ENCODE assay signal across 16 cellular contexts in the genomic region with DNA sequence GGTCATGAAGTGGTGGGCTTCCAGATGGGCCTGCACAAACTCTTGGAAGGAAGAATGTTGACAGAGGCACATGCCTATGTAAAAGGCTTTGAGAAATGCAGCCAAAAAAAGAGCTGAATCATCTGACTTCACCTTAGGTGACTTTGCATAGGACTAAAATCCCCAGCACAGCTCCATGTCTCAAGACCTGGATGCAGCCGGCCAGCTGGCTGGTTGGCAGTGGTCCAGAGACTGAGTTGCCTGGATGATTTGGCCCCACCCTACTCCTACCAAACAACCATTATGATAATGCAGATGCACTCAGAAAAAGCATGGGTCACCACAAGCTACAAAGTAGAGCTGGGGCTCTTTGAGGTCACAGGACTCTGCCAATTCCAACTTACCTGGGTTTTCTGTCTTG.
DNase-seq lines count a peak whose midpoint lies in the region; ATAC-seq and TF ChIP-seq lines count a peak whose summit lies in the region.
"Had no signal": no experiment of that assay in that cellular context is flagged by ENCODE, and none has a peak within 500 bp of the region (broad histone marks: within the 10 kb centered on the region; RNA-seq: fewer than 3 reads in every experiment).

No MANE protein-coding gene starts in this region.

- H3K4me3 ChIP-seq in breast epithelium, result no peak overlapping the region
- H3K4me3 ChIP-seq in left ventricle myocardium inferior, result no peak overlapping the region
- no peak overlapping the region for H3K4me3 ChIP-seq in Caco-2 (ENCODE audit: low read depth, low read length)

- TF ChIP-seq CTCF in MCF 10A (IDR thresholded peaks at IDR 0.05; ENCODE audit: unreplicated experiment) (no peak), breast epithelium (IDR thresholded peaks at IDR 0.05) (no peak), left ventricle myocardium inferior (IDR thresholded peaks at IDR 0.05; ENCODE audit: borderline replicate concordance) (no peak), chondrocyte (IDR thresholded peaks at IDR 0.05) (no peak), Caco-2 (IDR thresholded peaks at IDR 0.05; ENCODE audit: insufficient read depth in 1 of 2, low read depth in 1 of 2, low read length in 1 of 2, severe bottlenecking in 1 of 2, unreplicated experiment in 1 of 2) (no peak)

- DNase-seq in MCF 10A (ENCODE audit: unreplicated experiment) (peak; percentile 75), breast epithelium (ENCODE audit: low spot score in 2 of 2) (no peak), amniotic epithelial cell (ENCODE audit: low read depth) (peak; percentile 18), left ventricle myocardium inferior (peak; percentile 50), chondrocyte (ENCODE audit: low spot score) (no peak), Caco-2 (no peak)
- DNase-seq: ACHN; activated CD4-positive, alpha-beta memory T cell treated with anti-CD3 and anti-CD28 coated beads, Interleukin-2, amount 10 ng/mL, durations not matched to agents 7 days and 5 days; activated naive CD4-positive, alpha-beta T cell treated with anti-CD3 and anti-CD28 coated beads, Interleukin-2, amount 50 U/mL, for 16 hours; effector CD8-positive, alpha-beta T cell; hippocampal formation had no signal

- H3K9me3 ChIP-seq in breast epithelium (no peaks in the 10 kb centered on the region), left ventricle myocardium inferior (replicated peaks) (peaks cover 17% of the 10 kb centered on the region), Caco-2 (no peaks in the 10 kb centered on the region)

- H3K27me3 Mint-ChIP-seq in MCF 10A (ENCODE audit: insufficient read depth, unreplicated experiment) (no peaks in the 10 kb centered on the region), chondrocyte (ENCODE audit: low read depth) (no peaks in the 10 kb centered on the region), Caco-2 (ENCODE audit: insufficient read depth, unreplicated experiment) (peaks cover 8% of the 10 kb centered on the region)
- H3K27me3 Mint-ChIP-seq: activated CD4-positive, alpha-beta memory T cell treated with anti-CD3 and anti-CD28 coated beads, Interleukin-2, amount 10 ng/mL, durations not matched to agents 7 days and 5 days; memory B cell; progenitor cell of endocrine pancreas had no signal

- H3K27me3 ChIP-seq in breast epithelium (no peaks in the 10 kb centered on the region), left ventricle myocardium inferior (ENCODE audit: low read depth) (no peaks in the 10 kb centered on the region), Caco-2 (replicated peaks; ENCODE audit: control insufficient read depth, insufficient read depth, low read length) (no peaks in the 10 kb centered on the region)

- H3K27ac Mint-ChIP-seq in MCF 10A (ENCODE audit: low read depth, unreplicated experiment), result no peak overlapping the region
- H3K27ac Mint-ChIP-seq in chondrocyte (ENCODE audit: unreplicated experiment), result no peak overlapping the region
- no peak overlapping the region for H3K27ac Mint-ChIP-seq in Caco-2 (ENCODE audit: unreplicated experiment)
- H3K27ac Mint-ChIP-seq: activated CD4-positive, alpha-beta memory T cell treated with anti-CD3 and anti-CD28 coated beads, Interleukin-2, amount 10 ng/mL, durations not matched to agents 7 days and 5 days; memory B cell; progenitor cell of endocrine pancreas; T-helper 2 cell treated with Interferon-gamma antibody and Interleukin-4, amounts not matched to agents 5 μg/mL and 100 μg/mL, for 36 hours had no signal

- H3K27ac ChIP-seq in breast epithelium (no peak overlapping the region), left ventricle myocardium inferior (replicated peaks) (no peak overlapping the region)

- CTCF ChIA-PET in MCF 10A (lab: Yijun Ruan, JAX), result interaction anchor here (0.8 kb wide), 1 partner anchor 483 kb away, joined by 3 read pairs; no protein-coding TSS in a partner anchor
- CTCF ChIA-PET in Caco-2 (lab: Charles Lee), result no interaction called here

- no peak for TF ChIP-seq POLR2A in breast epithelium (IDR thresholded peaks at IDR 0.05)

- intact Hi-C loops in MCF 10A (cut with micrococcal nuclease) (no loop called here), breast epithelium (cut with DNase I; ENCODE audit: low total_unique reads) (no loop called here), left ventricle myocardium inferior (cut with micrococcal nuclease) (no loop called here), Caco-2 (cut with micrococcal nuclease; ENCODE audit: unreplicated experiment) (no loop called here)

- H3K4me3 Mint-ChIP-seq in MCF 10A (ENCODE audit: unreplicated experiment) (no peak overlapping the region), chondrocyte (ENCODE audit: unreplicated experiment) (no peak overlapping the region), Caco-2 (ENCODE audit: unreplicated experiment) (no peak overlapping the region)
- H3K4me3 Mint-ChIP-seq: activated CD4-positive, alpha-beta memory T cell treated with anti-CD3 and anti-CD28 coated beads, Interleukin-2, amount 10 ng/mL, durations not matched to agents 7 days and 5 days; memory B cell; T-helper 2 cell treated with Interferon-gamma antibody and Interleukin-4, amounts not matched to agents 5 μg/mL and 100 μg/mL, for 36 hours had no signal

- ATAC-seq in GM19455 (IDR thresholded peaks at IDR 0.05; ENCODE audit: unreplicated experiment) (no peak), HG02840 (IDR thresholded peaks at IDR 0.05; ENCODE audit: low FRiP score, unreplicated experiment) (no peak)

- H3K36me3 Mint-ChIP-seq in MCF 10A (ENCODE audit: insufficient read depth, unreplicated experiment) (peaks cover 6% of the 10 kb centered on the region), chondrocyte (ENCODE audit: low read depth) (no peaks in the 10 kb centered on the region), Caco-2 (ENCODE audit: insufficient read depth, unreplicated experiment) (no peaks in the 10 kb centered on the region)

- H3K4me1 ChIP-seq in breast epithelium (no peaks in the 10 kb centered on the region), left ventricle myocardium inferior (peaks cover 8% of the 10 kb centered on the region), Caco-2 (no peaks in the 10 kb centered on the region)

- BruUV-seq in MCF 10A (replicated peaks; lab: Mats Ljungman, UMichigan), result no TSS peak
- BruUV-seq in Caco-2 (replicated peaks; lab: Mats Ljungman, UMichigan), result no TSS peak

- no peaks in the 10 kb centered on the region for H3K36me3 ChIP-seq in breast epithelium
- no peaks in the 10 kb centered on the region for H3K36me3 ChIP-seq in left ventricle myocardium inferior
- no peaks in the 10 kb centered on the region for H3K36me3 ChIP-seq in Caco-2 (ENCODE audit: control insufficient read depth, insufficient read depth, low read length)

- no peaks in the 10 kb centered on the region for H3K4me1 Mint-ChIP-seq in MCF 10A (ENCODE audit: insufficient read depth, unreplicated experiment)
- no peaks in the 10 kb centered on the region for H3K4me1 Mint-ChIP-seq in chondrocyte (ENCODE audit: low read depth)
- H3K4me1 Mint-ChIP-seq in Caco-2 (ENCODE audit: low read depth, unreplicated experiment), result no peaks in the 10 kb centered on the region
- H3K4me1 Mint-ChIP-seq: activated CD4-positive, alpha-beta memory T cell treated with anti-CD3 and anti-CD28 coated beads, Interleukin-2, amount 10 ng/mL, durations not matched to agents 7 days and 5 days; memory B cell had no signal

- H3K9me3 Mint-ChIP-seq in MCF 10A (ENCODE audit: unreplicated experiment), result peaks cover 16% of the 10 kb centered on the region
- H3K9me3 Mint-ChIP-seq in chondrocyte (ENCODE audit: low read depth), result peaks cover 24% of the 10 kb centered on the region
- peaks cover 22% of the 10 kb centered on the region for H3K9me3 Mint-ChIP-seq in Caco-2 (ENCODE audit: unreplicated experiment)

- POLR2A ChIA-PET in MCF 10A (lab: Yijun Ruan, JAX), result interaction anchor here (0.6 kb wide), 1 partner anchor 16 kb away, joined by 3 read pairs; no protein-coding TSS in a partner anchor
- POLR2A ChIA-PET in Caco-2 (lab: Charles Lee), result no interaction called here

Comparison
In these comparisons a context has a peak if more than half of its experiments do, and no peak if none do; other contexts are left out.
1. DNase-seq: peak in MCF 10A (single experiment), amniotic epithelial cell (single experiment) and left ventricle myocardium inferior (single experiment); none in breast epithelium (0 of 2), chondrocyte (single experiment) and Caco-2 (0 of 2).